ENCODE assay signal across 8 cellular contexts in genomic region chr16:30698816-30699614, GRCh38. TPM values are rescaled to one million over a fixed set of nuclear protein-coding genes. Genes with fewer than 3 reads are reported as not detected.
A peak's percentile ranks its signal among the peaks of the same experiment; 100 is the strongest.
DNase-seq lines count a peak whose midpoint lies in the region; ATAC-seq, FAIRE-seq and TF ChIP-seq lines count a peak whose summit lies in the region.

Gene SRCAP (plus strand): TSS chr16:30699171. CDS start chr16:30700825, 1,654 bp downstream.

- H4K20me1 ChIP-seq in keratinocyte (ENCODE audit: control insufficient read depth, extremely low read depth, insufficient read depth, low read length): no peaks in the 10 kb centered on the region

- H3K4me1 ChIP-seq in keratinocyte (ENCODE audit: control insufficient read depth, extremely low read depth, insufficient read depth, low read length): peaks cover 12% of the 10 kb centered on the region

- peak within 1 kb of the TSS; percentile 90 to 99 (median 92) for H3K4me3 ChIP-seq in keratinocyte (ENCODE audit: control insufficient read depth in 2 of 3, extremely low read depth in 1 of 3, insufficient read depth in 2 of 3, low read depth in 1 of 3, low read length in 3 of 3)

- no peaks in the 10 kb centered on the region for H3K27me3 ChIP-seq in keratinocyte (ENCODE audit: control insufficient read depth, extremely low read depth, insufficient read depth, low read length)

- H3K27ac ChIP-seq in keratinocyte (ENCODE audit: control insufficient read depth, insufficient read depth, low read length): peak within 1 kb of the TSS; percentile 93

- H3K79me2 ChIP-seq in keratinocyte (ENCODE audit: control insufficient read depth, insufficient read depth, low read length): peaks cover 37% of the 10 kb centered on the region

- peaks cover 14 to 16% of the 10 kb centered on the region in 2 experiments for H3K36me3 ChIP-seq in keratinocyte (ENCODE audit: control insufficient read depth in 2 of 2, extremely low read depth in 1 of 2, insufficient read depth in 2 of 2, low read length in 2 of 2)

- no peaks in the 10 kb centered on the region for H3K9me3 ChIP-seq in keratinocyte (ENCODE audit: control insufficient read depth, low read depth, low read length)

- no peaks in the 10 kb centered on the region for H3K9me1 ChIP-seq in keratinocyte (ENCODE audit: control insufficient read depth, extremely low read depth, insufficient read depth, low read length)

- DNase-seq in AG08395 (ENCODE audit: low spot score): peak; percentile 90
- DNase-seq in NCI-H226: peak; percentile 63
- DNase-seq in activated CD4-positive, alpha-beta T cell treated with anti-CD3 and anti-CD28 coated beads for 1 hour: peak; percentile 67
- DNase-seq in cerebellar cortex (ENCODE audit: low spot score): peak; percentile 75
- DNase-seq in keratinocyte (ENCODE audit: low read depth, low spot score): no peak
- DNase-seq in stimulated activated CD4-positive, alpha-beta T cell treated with anti-CD3 and anti-CD28 coated beads, Interleukin-12 subunit alpha, Interleukin-12 subunit beta, amount 100 ng/mL, for 4 hours: peak; percentile 86

- dilution Hi-C loops in keratinocyte (cut with MboI; ENCODE audit: extremely low pct_ligation_motif_present, low sequenced_read_pairs): no loop called here

- no peak for TF ChIP-seq CTCF in keratinocyte (optimal IDR thresholded peaks at IDR 0.05 in 1 of 3, IDR thresholded peaks at IDR 0.05 in 1 of 3, conservative IDR thresholded peaks at IDR 0.05 in 1 of 3; ENCODE audit: extremely low read depth in 1 of 3, insufficient read depth in 2 of 3, low read length in 3 of 3)

- peak within 1 kb of the TSS; percentile 94 for H3K9ac ChIP-seq in keratinocyte (ENCODE audit: control insufficient read depth, extremely low read depth, insufficient read depth, low read length)

- FAIRE-seq in keratinocyte (lab: Jason Lieb, UNC): no peak

- H2AFZ ChIP-seq in keratinocyte (ENCODE audit: control insufficient read depth, low read length): peak within 1 kb of the TSS; percentile 67

- ATAC-seq in GM18907 (IDR thresholded peaks at IDR 0.05; ENCODE audit: unreplicated experiment): peak; percentile 33
- ATAC-seq in HG03159 (IDR thresholded peaks at IDR 0.05; ENCODE audit: unreplicated experiment): peak; percentile 27

- H3K4me2 ChIP-seq in keratinocyte (ENCODE audit: control insufficient read depth, extremely low read depth, insufficient read depth, low read depth, low read length): peak within 1 kb of the TSS; percentile 93

RNA-seq across cellular contexts. Expression of gene SRCAP, which starts in this region (rescaled TPM):
- 1.0 to 4.6 TPM (median 1.4 TPM) in 3 replicates for polyA plus RNA-seq in keratinocyte
- polyA plus RNA-seq in keratinocyte (2011; ENCODE audit: low read depth): 5.6 TPM
- 1.6 and 2.8 TPM in 2 replicates for polyA plus RNA-seq in keratinocyte (2011; cell fraction: cytosol; rRNA removed)
- 21.8 and 24.4 TPM in 2 replicates for polyA plus RNA-seq in keratinocyte (2011; cell fraction: nucleus; rRNA removed)
- polyA plus RNA-seq in keratinocyte (2012; ENCODE audit: low replicate concordance): 6.1 and 14.4 TPM in 2 replicates
- polyA minus RNA-seq in keratinocyte: 10.7 to 92.1 TPM (median 11.8 TPM) in 3 replicates
- polyA minus RNA-seq in keratinocyte (2011; cell fraction: cytosol; rRNA and poly(A)+ RNA removed): 9.0 TPM
- 21.9 and 33.0 TPM in 2 replicates for polyA minus RNA-seq in keratinocyte (2011; cell fraction: nucleus; rRNA and poly(A)+ RNA removed)
